Comparison of ENCODE assay signal across 10 cellular contexts in genomic region chr3:194069421-194070219, GRCh38.
DNase-seq lines count a peak whose midpoint lies in the region; ATAC-seq and TF ChIP-seq lines count a peak whose summit lies in the region.
"Had no signal": no experiment of that assay in that cellular context is flagged by ENCODE, and none has a peak within 500 bp of the region (broad histone marks: within the 10 kb centered on the region; RNA-seq: fewer than 3 reads in every experiment).

No MANE protein-coding gene starts in this region.

- BruUV-seq in PC-3 (replicated peaks; lab: Mats Ljungman, UMichigan) = no TSS peak

- H2AFZ ChIP-seq in PC-3 (ENCODE audit: low read length) = no peak overlapping the region

- H3K27me3 ChIP-seq in PC-3 (ENCODE audit: low read length) = no peaks in the 10 kb centered on the region

- no peak for TF ChIP-seq CTCF in PC-3 (conservative IDR thresholded peaks at IDR 0.05; ENCODE audit: low read depth, low read length)
- TF ChIP-seq CTCF in endothelial cell (IDR thresholded peaks at IDR 0.05; ENCODE audit: unreplicated experiment) = no peak

- no peak overlapping the region for H3K9ac ChIP-seq in PC-3 (ENCODE audit: low read length)

- peak overlapping the region; percentile 81 for H3K4me3 Mint-ChIP-seq in endothelial cell (ENCODE audit: unreplicated experiment)

- H3K9me3 ChIP-seq in PC-3 (ENCODE audit: low read length) = no peaks in the 10 kb centered on the region

- no peaks in the 10 kb centered on the region for H3F3A ChIP-seq in PC-3 (ENCODE audit: low read length, unreplicated experiment)

- no peaks in the 10 kb centered on the region for H3K79me2 ChIP-seq in PC-3 (ENCODE audit: low read length)

- H3K9me3 Mint-ChIP-seq in endothelial cell (ENCODE audit: unreplicated experiment) = peaks cover 3% of the 10 kb centered on the region

- ATAC-seq in PC-3 (0 out of 2 replicates have a peak, but pooled peaks have one; percentile 3), sciatic nerve (peak; percentile 9), GM18519 (IDR thresholded peaks at IDR 0.05; ENCODE audit: low FRiP score, unreplicated experiment) (no peak)

- H3K4me2 ChIP-seq in PC-3 (ENCODE audit: low read length) = no peak overlapping the region

- H3K36me3 Mint-ChIP-seq in endothelial cell (ENCODE audit: low read depth, unreplicated experiment) = no peaks in the 10 kb centered on the region

- H4K20me1 ChIP-seq in PC-3 (ENCODE audit: low read length) = no peaks in the 10 kb centered on the region

- POLR2A ChIA-PET in PC-3 (lab: Charles Lee; ENCODE audit: unreplicated experiment) = interaction anchor here (0.9 kb wide), 1 partner anchor 65 kb away, joined by 5 read pairs; no protein-coding TSS in a partner anchor

- intact Hi-C loops in PC-3 (cut with micrococcal nuclease) = loop anchor here (2.0 to 10.0 kb wide), 5 partner anchors 65 to 287 kb away; no protein-coding TSS in a partner anchor
- intact Hi-C loops in sciatic nerve (cut with DNase I) = no loop called here

- peaks cover 19% of the 10 kb centered on the region for H3K27me3 Mint-ChIP-seq in endothelial cell (ENCODE audit: unreplicated experiment)

- no peaks in the 10 kb centered on the region for H3K4me1 Mint-ChIP-seq in endothelial cell (ENCODE audit: unreplicated experiment)

- DNase-seq in NCI-H82 (lab: John Stamatoyannopoulos, UW) (peak; percentile 41), NCI-H82 treated with DMSO at 0.1 percent for 48 hours (lab: John Stamatoyannopoulos, UW; ENCODE audit: unreplicated experiment) (no peak), PC-3 (peak; percentile 30), endothelial cell (ENCODE audit: low spot score) (no peak), sciatic nerve (ENCODE audit: low spot score) (no peak), NCI-H1105 treated with DMSO at 0.1 percent for 48 hours (lab: John Stamatoyannopoulos, UW) (no peak)
- DNase-seq in NK-92 treated with Interleukin-12 subunit alpha and Interleukin-12 subunit beta, amount 100 ng/mL, for 24 hours (lab: John Stamatoyannopoulos, UW) = no peak
- DNase-seq: dermis blood vessel endothelial cell, SW 1271 had no signal

- no peak overlapping the region for H3K4me3 ChIP-seq in PC-3 (ENCODE audit: low read length)

- CTCF ChIA-PET in PC-3 (lab: Charles Lee) = interaction anchor here (0.5 kb wide), 1 partner anchor 72 kb away, joined by 6 read pairs; no protein-coding TSS in a partner anchor

- H3K9me2 ChIP-seq in PC-3 (replicated peaks; ENCODE audit: low read length) = no peaks in the 10 kb centered on the region

- H3K4me1 ChIP-seq in PC-3 (ENCODE audit: insufficient read depth, low read length) = peaks cover 26% of the 10 kb centered on the region

- no peak overlapping the region for H3K27ac Mint-ChIP-seq in endothelial cell (ENCODE audit: unreplicated experiment)

- H3K27ac ChIP-seq in PC-3 (ENCODE audit: low read length) = no peak overlapping the region

- no peaks in the 10 kb centered on the region for H3K36me3 ChIP-seq in PC-3 (ENCODE audit: low read depth, low read length)

Comparison
In these comparisons a context has a peak if more than half of its experiments do, and no peak if none do; other contexts are left out.
1. DNase-seq: peak in NCI-H82 (single experiment) and PC-3 (single experiment); none in NCI-H82 treated with DMSO at 0.1 percent for 48 hours (single experiment), endothelial cell (single experiment), sciatic nerve (single experiment), NK-92 treated with Interleukin-12 subunit alpha and Interleukin-12 subunit beta, amount 100 ng/mL, for 24 hours (single experiment) and NCI-H1105 treated with DMSO at 0.1 percent for 48 hours (single experiment).